In the genomic region with DNA sequence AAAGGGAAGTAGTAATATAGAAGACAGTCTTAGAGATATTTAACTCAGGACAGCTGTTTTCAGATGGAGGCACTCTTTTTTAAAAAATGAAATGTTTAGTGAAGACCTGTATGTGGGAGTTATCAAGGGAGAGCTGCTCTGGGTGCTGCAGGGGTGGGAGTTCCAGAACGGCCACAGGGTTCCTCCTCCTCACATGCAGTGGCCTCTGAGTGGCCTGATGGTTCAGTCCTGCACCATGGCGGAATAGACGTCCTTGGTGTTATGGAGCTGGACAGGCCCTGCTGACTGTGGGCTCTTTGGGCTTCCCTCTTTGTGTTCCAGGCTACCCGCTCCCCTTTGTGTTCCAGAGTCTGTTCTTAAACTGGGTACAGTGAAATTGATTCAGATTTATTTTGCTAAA, we compare ENCODE assay signal across 1 cellular context.
TF ChIP-seq lines count a peak whose summit lies in the region.

No MANE protein-coding gene starts in this region.

TF ChIP-seq in K562, 482 proteins besides CTCF, POLR2A, EP300 and RAD21 (continued from another document):
- TF ChIP-seq, protein P1, sequence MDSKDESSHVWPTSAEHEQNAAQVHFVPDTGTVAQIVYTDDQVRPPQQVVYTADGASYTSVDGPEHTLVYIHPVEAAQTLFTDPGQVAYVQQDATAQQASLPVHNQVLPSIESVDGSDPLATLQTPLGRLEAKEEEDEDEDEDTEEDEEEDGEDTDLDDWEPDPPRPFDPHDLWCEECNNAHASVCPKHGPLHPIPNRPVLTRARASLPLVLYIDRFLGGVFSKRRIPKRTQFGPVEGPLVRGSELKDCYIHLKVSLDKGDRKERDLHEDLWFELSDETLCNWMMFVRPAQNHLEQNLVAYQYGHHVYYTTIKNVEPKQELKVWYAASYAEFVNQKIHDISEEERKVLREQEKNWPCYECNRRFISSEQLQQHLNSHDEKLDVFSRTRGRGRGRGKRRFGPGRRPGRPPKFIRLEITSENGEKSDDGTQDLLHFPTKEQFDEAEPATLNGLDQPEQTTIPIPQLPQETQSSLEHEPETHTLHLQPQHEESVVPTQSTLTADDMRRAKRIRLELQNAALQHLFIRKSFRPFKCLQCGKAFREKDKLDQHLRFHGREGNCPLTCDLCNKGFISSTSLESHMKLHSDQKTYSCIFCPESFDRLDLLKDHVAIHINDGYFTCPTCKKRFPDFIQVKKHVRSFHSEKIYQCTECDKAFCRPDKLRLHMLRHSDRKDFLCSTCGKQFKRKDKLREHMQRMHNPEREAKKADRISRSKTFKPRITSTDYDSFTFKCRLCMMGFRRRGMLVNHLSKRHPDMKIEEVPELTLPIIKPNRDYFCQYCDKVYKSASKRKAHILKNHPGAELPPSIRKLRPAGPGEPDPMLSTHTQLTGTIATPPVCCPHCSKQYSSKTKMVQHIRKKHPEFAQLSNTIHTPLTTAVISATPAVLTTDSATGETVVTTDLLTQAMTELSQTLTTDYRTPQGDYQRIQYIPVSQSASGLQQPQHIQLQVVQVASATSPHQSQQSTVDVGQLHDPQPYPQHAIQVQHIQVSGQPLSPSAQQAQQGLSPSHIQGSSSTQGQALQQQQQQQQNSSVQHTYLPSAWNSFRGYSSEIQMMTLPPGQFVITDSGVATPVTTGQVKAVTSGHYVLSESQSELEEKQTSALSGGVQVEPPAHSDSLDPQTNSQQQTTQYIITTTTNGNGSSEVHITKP (IDR thresholded peaks at IDR 0.05; ENCODE audit: partially characterized antibody) = peak; percentile 80
- no peak for TF ChIP-seq LARP7 (IDR thresholded peaks at IDR 0.05)
